Comparison of ENCODE assay signal across 10 cellular contexts in genomic region chr17:79038545-79039135, GRCh38. TPM values are rescaled to one million over a fixed set of nuclear protein-coding genes. Genes with fewer than 3 reads are reported as not detected.
DNase-seq lines count a peak whose midpoint lies in the region; TF ChIP-seq lines count a peak whose summit lies in the region.
"Had no signal": no experiment of that assay in that cellular context is flagged by ENCODE, and none has a peak within 500 bp of the region (broad histone marks: within the 10 kb centered on the region; RNA-seq: fewer than 3 reads in every experiment).

No MANE protein-coding gene starts in this region.

- DNase-seq in AG04449 (ENCODE audit: low read depth, low spot score) (peak; percentile 63), HT1080 (ENCODE audit: low read depth) (peak; percentile 86), mesenchymal stem cell (no peak), NCI-H345 (lab: John Stamatoyannopoulos, UW) (no peak), DMS153 treated with DMSO at 0.1 percent for 48 hours (lab: John Stamatoyannopoulos, UW; ENCODE audit: unreplicated experiment) (no peak)
- DNase-seq in effector CD4-positive, alpha-beta T cell: no peak
- no peak for DNase-seq in effector CD8-positive, alpha-beta T cell (lab: John Stamatoyannopoulos, UW)
- DNase-seq: NCI-H1417 treated with DMSO at 0.1 percent for 48 hours had no signal

- no peak overlapping the region for H3K27ac ChIP-seq in mesenchymal stem cell (ENCODE audit: low read length, poor library complexity, severe bottlenecking)

- peaks cover 25% of the 10 kb centered on the region for H3K27me3 Mint-ChIP-seq in dendritic cell treated with granulocyte-macrophage colony-stimulating factor and Interleukin-4, amounts not matched to agents 40 ng/mL and 50 ng/mL, for 4 days

- no peak overlapping the region for H2AK5ac ChIP-seq in mesenchymal stem cell (ENCODE audit: low read length, severe bottlenecking)

- no peak overlapping the region for H2BK5ac ChIP-seq in mesenchymal stem cell (ENCODE audit: low read depth, low read length, poor library complexity, severe bottlenecking)

- no peak overlapping the region for H2BK120ac ChIP-seq in mesenchymal stem cell (ENCODE audit: low read depth, low read length)

- no peaks in the 10 kb centered on the region for H3K27me3 ChIP-seq in mesenchymal stem cell (ENCODE audit: control insufficient read depth in 1 of 2, insufficient read depth in 1 of 2, low read length in 2 of 2)

- CTCF ChIA-PET in AG04449 (lab: Yijun Ruan, JAX): interaction anchor here (1.6 to 14.9 kb wide), 3 partner anchors 11 to 350 kb away, joined by 4 to 160 read pairs (median 32); no protein-coding TSS in a partner anchor

- 90% methylated on average over 6 of the region's 8 CpGs for WGBS in mesenchymal stem cell

- no peak overlapping the region for H3K4ac ChIP-seq in mesenchymal stem cell (ENCODE audit: low read depth in 1 of 2, low read length in 2 of 2)

- POLR2A ChIA-PET in AG04449 (lab: Yijun Ruan, JAX): no interaction called here

- H3K18ac ChIP-seq in mesenchymal stem cell (ENCODE audit: low read depth in 1 of 2, low read length in 2 of 2): no peak overlapping the region

- H3K4me2 ChIP-seq in mesenchymal stem cell (ENCODE audit: low read length, poor library complexity, severe bottlenecking): no peak overlapping the region

- no peak overlapping the region for H2BK15ac ChIP-seq in mesenchymal stem cell (ENCODE audit: low read depth, poor library complexity, severe bottlenecking)

- peaks cover 31% of the 10 kb centered on the region for H3K4me1 Mint-ChIP-seq in dendritic cell treated with granulocyte-macrophage colony-stimulating factor and Interleukin-4, amounts not matched to agents 40 ng/mL and 50 ng/mL, for 4 days (ENCODE audit: low read depth)

- no peaks in the 10 kb centered on the region for H3K9me3 ChIP-seq in mesenchymal stem cell (ENCODE audit: control insufficient read depth, low read length)

- H3K4me3 Mint-ChIP-seq in dendritic cell treated with granulocyte-macrophage colony-stimulating factor and Interleukin-4, amounts not matched to agents 40 ng/mL and 50 ng/mL, for 4 days: no peak overlapping the region
- H3K4me3 Mint-ChIP-seq: CD4-positive, alpha-beta T cell had no signal

- intact Hi-C loops in dendritic cell treated with granulocyte-macrophage colony-stimulating factor and Interleukin-4, amounts not matched to agents 40 ng/mL and 50 ng/mL, for 4 days (cut with micrococcal nuclease): no loop called here

- peaks cover 7% of the 10 kb centered on the region for H3K4me1 ChIP-seq in mesenchymal stem cell (ENCODE audit: control insufficient read depth, insufficient read depth, low read depth, low read length)

- no peak overlapping the region for H4K91ac ChIP-seq in mesenchymal stem cell (ENCODE audit: low read length)

- H3K79me1 ChIP-seq in mesenchymal stem cell (replicated peaks; ENCODE audit: low read length, poor library complexity, severe bottlenecking): no peaks in the 10 kb centered on the region

- no peak overlapping the region for H3K14ac ChIP-seq in mesenchymal stem cell (ENCODE audit: low read length in 2 of 2)

- peak overlapping the region; percentile 14 for H3K27ac Mint-ChIP-seq in dendritic cell treated with granulocyte-macrophage colony-stimulating factor and Interleukin-4, amounts not matched to agents 40 ng/mL and 50 ng/mL, for 4 days
- H3K27ac Mint-ChIP-seq: CD4-positive, alpha-beta T cell had no signal

- no peak for TF ChIP-seq CTCF in AG04449 (IDR thresholded peaks at IDR 0.05; ENCODE audit: insufficient read depth, low read length, missing control alignments)

- H3K4me3 ChIP-seq in AG04449 (ENCODE audit: low read depth, low read length) (no peak overlapping the region), mesenchymal stem cell (ENCODE audit: insufficient read depth in 1 of 2, low read depth in 1 of 2, low read length in 2 of 2) (peak overlapping the region in 1 of 2 experiments; percentile 43)

- no peak overlapping the region for H2AFZ ChIP-seq in mesenchymal stem cell (ENCODE audit: low read depth, low read length)

- peak overlapping the region in 1 of 2 experiments; percentile 59 for H2BK12ac ChIP-seq in mesenchymal stem cell (ENCODE audit: low read length in 2 of 2)

- H3K36me3 ChIP-seq in mesenchymal stem cell (ENCODE audit: control insufficient read depth in 1 of 2, insufficient read depth in 2 of 2, low read depth in 1 of 2, low read length in 2 of 2): no peaks in the 10 kb centered on the region

- H3K36me3 Mint-ChIP-seq in dendritic cell treated with granulocyte-macrophage colony-stimulating factor and Interleukin-4, amounts not matched to agents 40 ng/mL and 50 ng/mL, for 4 days (ENCODE audit: low read depth): no peaks in the 10 kb centered on the region

- H3K9me3 Mint-ChIP-seq in dendritic cell treated with granulocyte-macrophage colony-stimulating factor and Interleukin-4, amounts not matched to agents 40 ng/mL and 50 ng/mL, for 4 days: no peaks in the 10 kb centered on the region
- H3K9me3 Mint-ChIP-seq: CD4-positive, alpha-beta T cell had no signal

- H4K8ac ChIP-seq in mesenchymal stem cell (ENCODE audit: low read length): no peak overlapping the region

- no peak overlapping the region for H3K23ac ChIP-seq in mesenchymal stem cell (ENCODE audit: low read length in 2 of 2)

- peak overlapping the region; percentile 83 for H3K9ac ChIP-seq in mesenchymal stem cell (ENCODE audit: low read length)

RNA-seq across cellular contexts. Expression of gene C1QTNF1, which starts 14.7 kb away (rescaled TPM):
- 0.45 TPM in 1 of 2 replicates, not detected in the other for total RNA-seq in HT1080 (2014; rRNA removed; shearing (Covaris generic))
- 1.5 and 1.8 TPM in 2 replicates for polyA plus RNA-seq in HT1080 (2015; cell fraction: cytosol; rRNA removed)
- polyA plus RNA-seq in HT1080 (2015; cell fraction: nucleus; rRNA removed): 0.98 and 1.3 TPM in 2 replicates
- polyA plus RNA-seq in mesenchymal stem cell (2013, experiment 1 of 2): 11.9 TPM
- 13.6 TPM for polyA plus RNA-seq in mesenchymal stem cell (2013, experiment 2 of 2)
- total RNA-seq: CD4-positive, alpha-beta T cell had no signal

RNA-seq across cellular contexts. Expression of gene CANT1, which starts 29.1 kb away (rescaled TPM):
- 71.1 and 92.2 TPM in 2 replicates for total RNA-seq in HT1080 (2014; rRNA removed; shearing (Covaris generic))
- polyA plus RNA-seq in HT1080 (2015; cell fraction: cytosol; rRNA removed): 93.0 and 109 TPM in 2 replicates
- 79.1 and 85.5 TPM in 2 replicates for polyA plus RNA-seq in HT1080 (2015; cell fraction: nucleus; rRNA removed)
- polyA plus RNA-seq in mesenchymal stem cell (2013, experiment 1 of 2): 37.8 TPM
- polyA plus RNA-seq in mesenchymal stem cell (2013, experiment 2 of 2): 38.3 TPM

RNA-seq across cellular contexts. Expression of gene ENGASE, which starts 36.0 kb away (rescaled TPM):
- 5.1 and 7.2 TPM in 2 replicates for total RNA-seq in HT1080 (2014; rRNA removed; shearing (Covaris generic))
- 3.3 and 4.4 TPM in 2 replicates for polyA plus RNA-seq in HT1080 (2015; cell fraction: cytosol; rRNA removed)
- 80.8 and 129 TPM in 2 replicates for polyA plus RNA-seq in HT1080 (2015; cell fraction: nucleus; rRNA removed)
- 6.9 TPM for polyA plus RNA-seq in mesenchymal stem cell (2013, experiment 1 of 2)
- 5.8 TPM for polyA plus RNA-seq in mesenchymal stem cell (2013, experiment 2 of 2)

RNA-seq across cellular contexts. Expression of gene LGALS3BP, which starts 58.9 kb away (rescaled TPM):
- total RNA-seq in HT1080 (2014; rRNA removed; shearing (Covaris generic)): 375 and 383 TPM in 2 replicates
- 219 and 224 TPM in 2 replicates for polyA plus RNA-seq in HT1080 (2015; cell fraction: cytosol; rRNA removed)
- 730 and 904 TPM in 2 replicates for polyA plus RNA-seq in HT1080 (2015; cell fraction: nucleus; rRNA removed)
- 349 TPM for polyA plus RNA-seq in mesenchymal stem cell (2013, experiment 1 of 2)
- 351 TPM for polyA plus RNA-seq in mesenchymal stem cell (2013, experiment 2 of 2)

Comparison
In these comparisons a context has a peak if more than half of its experiments do, and no peak if none do; other contexts are left out.
1. DNase-seq: peak in AG04449 (single experiment) and HT1080 (single experiment); none in mesenchymal stem cell (single experiment), NCI-H345 (single experiment), effector CD4-positive, alpha-beta T cell (single experiment), DMS153 treated with DMSO at 0.1 percent for 48 hours (single experiment) and effector CD8-positive, alpha-beta T cell (single experiment).